ENCODE assay signal across 3 cellular contexts in the genomic region with DNA sequence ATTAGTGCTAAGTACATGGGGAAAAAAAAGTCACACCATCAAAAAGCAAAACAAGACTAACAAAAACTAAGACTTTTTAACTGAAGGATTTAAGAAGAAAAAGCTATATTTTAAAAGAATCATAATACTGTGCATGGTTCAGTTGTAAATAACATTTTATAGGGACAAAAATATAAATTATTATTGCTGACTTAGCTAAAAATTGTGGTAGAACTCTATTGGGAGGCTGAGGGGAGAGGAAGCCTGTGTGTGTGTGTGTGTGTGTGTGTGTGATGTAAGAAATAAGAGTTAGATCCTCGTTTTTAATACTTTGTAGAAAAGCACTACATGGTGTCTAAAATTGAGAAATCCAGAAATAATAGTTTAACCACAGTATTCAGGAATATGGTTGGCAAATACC.
TF ChIP-seq lines count a peak whose summit lies in the region.

No MANE protein-coding gene starts in this region.

TF ChIP-seq in A549, 52 proteins besides CTCF, POLR2A, EP300 and RAD21:
- TF ChIP-seq ZC3H11A (IDR thresholded peaks at IDR 0.05) (no peak), MAFK (IDR thresholded peaks at IDR 0.05; ENCODE audit: partially characterized antibody) (peak; percentile 79)

TF ChIP-seq in IMR-90, 13 proteins besides CTCF, POLR2A, EP300 and RAD21:
- TF ChIP-seq NFE2L2 (IDR thresholded peaks at IDR 0.05; ENCODE audit: low read depth, low read length) (no peak), MAFK (IDR thresholded peaks at IDR 0.05; ENCODE audit: low read depth, low read length) (peak; percentile 95)
- TF ChIP-seq, protein P1, sequence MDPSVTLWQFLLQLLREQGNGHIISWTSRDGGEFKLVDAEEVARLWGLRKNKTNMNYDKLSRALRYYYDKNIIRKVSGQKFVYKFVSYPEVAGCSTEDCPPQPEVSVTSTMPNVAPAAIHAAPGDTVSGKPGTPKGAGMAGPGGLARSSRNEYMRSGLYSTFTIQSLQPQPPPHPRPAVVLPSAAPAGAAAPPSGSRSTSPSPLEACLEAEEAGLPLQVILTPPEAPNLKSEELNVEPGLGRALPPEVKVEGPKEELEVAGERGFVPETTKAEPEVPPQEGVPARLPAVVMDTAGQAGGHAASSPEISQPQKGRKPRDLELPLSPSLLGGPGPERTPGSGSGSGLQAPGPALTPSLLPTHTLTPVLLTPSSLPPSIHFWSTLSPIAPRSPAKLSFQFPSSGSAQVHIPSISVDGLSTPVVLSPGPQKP (IDR thresholded peaks at IDR 0.05; ENCODE audit: borderline replicate concordance, low read depth, low read length): no peak
TF ChIP-seq in IMR-90: peak in this region for 1.

TF ChIP-seq in K562, 482 proteins besides CTCF, POLR2A, EP300 and RAD21:
- TF ChIP-seq MAFK (IDR thresholded peaks at IDR 0.05; ENCODE audit: low read length) (peak; percentile 79), MAFG (tag; conservative IDR thresholded peaks at IDR 0.05) (peak; percentile 70), RFX7 (CRISPR knock-in tag; IDR thresholded peaks at IDR 0.05) (no peak), MAFF (IDR thresholded peaks at IDR 0.05; ENCODE audit: low read length) (peak; percentile 76), ZNF316 (IDR thresholded peaks at IDR 0.05) (peak; percentile 81), COPS2 (conservative IDR thresholded peaks at IDR 0.05) (no peak), MCM7 (IDR thresholded peaks at IDR 0.05) (no peak), C11orf30 (IDR thresholded peaks at IDR 0.05; ENCODE audit: low read depth) (peak; percentile 75)
- TF ChIP-seq, protein P2, sequence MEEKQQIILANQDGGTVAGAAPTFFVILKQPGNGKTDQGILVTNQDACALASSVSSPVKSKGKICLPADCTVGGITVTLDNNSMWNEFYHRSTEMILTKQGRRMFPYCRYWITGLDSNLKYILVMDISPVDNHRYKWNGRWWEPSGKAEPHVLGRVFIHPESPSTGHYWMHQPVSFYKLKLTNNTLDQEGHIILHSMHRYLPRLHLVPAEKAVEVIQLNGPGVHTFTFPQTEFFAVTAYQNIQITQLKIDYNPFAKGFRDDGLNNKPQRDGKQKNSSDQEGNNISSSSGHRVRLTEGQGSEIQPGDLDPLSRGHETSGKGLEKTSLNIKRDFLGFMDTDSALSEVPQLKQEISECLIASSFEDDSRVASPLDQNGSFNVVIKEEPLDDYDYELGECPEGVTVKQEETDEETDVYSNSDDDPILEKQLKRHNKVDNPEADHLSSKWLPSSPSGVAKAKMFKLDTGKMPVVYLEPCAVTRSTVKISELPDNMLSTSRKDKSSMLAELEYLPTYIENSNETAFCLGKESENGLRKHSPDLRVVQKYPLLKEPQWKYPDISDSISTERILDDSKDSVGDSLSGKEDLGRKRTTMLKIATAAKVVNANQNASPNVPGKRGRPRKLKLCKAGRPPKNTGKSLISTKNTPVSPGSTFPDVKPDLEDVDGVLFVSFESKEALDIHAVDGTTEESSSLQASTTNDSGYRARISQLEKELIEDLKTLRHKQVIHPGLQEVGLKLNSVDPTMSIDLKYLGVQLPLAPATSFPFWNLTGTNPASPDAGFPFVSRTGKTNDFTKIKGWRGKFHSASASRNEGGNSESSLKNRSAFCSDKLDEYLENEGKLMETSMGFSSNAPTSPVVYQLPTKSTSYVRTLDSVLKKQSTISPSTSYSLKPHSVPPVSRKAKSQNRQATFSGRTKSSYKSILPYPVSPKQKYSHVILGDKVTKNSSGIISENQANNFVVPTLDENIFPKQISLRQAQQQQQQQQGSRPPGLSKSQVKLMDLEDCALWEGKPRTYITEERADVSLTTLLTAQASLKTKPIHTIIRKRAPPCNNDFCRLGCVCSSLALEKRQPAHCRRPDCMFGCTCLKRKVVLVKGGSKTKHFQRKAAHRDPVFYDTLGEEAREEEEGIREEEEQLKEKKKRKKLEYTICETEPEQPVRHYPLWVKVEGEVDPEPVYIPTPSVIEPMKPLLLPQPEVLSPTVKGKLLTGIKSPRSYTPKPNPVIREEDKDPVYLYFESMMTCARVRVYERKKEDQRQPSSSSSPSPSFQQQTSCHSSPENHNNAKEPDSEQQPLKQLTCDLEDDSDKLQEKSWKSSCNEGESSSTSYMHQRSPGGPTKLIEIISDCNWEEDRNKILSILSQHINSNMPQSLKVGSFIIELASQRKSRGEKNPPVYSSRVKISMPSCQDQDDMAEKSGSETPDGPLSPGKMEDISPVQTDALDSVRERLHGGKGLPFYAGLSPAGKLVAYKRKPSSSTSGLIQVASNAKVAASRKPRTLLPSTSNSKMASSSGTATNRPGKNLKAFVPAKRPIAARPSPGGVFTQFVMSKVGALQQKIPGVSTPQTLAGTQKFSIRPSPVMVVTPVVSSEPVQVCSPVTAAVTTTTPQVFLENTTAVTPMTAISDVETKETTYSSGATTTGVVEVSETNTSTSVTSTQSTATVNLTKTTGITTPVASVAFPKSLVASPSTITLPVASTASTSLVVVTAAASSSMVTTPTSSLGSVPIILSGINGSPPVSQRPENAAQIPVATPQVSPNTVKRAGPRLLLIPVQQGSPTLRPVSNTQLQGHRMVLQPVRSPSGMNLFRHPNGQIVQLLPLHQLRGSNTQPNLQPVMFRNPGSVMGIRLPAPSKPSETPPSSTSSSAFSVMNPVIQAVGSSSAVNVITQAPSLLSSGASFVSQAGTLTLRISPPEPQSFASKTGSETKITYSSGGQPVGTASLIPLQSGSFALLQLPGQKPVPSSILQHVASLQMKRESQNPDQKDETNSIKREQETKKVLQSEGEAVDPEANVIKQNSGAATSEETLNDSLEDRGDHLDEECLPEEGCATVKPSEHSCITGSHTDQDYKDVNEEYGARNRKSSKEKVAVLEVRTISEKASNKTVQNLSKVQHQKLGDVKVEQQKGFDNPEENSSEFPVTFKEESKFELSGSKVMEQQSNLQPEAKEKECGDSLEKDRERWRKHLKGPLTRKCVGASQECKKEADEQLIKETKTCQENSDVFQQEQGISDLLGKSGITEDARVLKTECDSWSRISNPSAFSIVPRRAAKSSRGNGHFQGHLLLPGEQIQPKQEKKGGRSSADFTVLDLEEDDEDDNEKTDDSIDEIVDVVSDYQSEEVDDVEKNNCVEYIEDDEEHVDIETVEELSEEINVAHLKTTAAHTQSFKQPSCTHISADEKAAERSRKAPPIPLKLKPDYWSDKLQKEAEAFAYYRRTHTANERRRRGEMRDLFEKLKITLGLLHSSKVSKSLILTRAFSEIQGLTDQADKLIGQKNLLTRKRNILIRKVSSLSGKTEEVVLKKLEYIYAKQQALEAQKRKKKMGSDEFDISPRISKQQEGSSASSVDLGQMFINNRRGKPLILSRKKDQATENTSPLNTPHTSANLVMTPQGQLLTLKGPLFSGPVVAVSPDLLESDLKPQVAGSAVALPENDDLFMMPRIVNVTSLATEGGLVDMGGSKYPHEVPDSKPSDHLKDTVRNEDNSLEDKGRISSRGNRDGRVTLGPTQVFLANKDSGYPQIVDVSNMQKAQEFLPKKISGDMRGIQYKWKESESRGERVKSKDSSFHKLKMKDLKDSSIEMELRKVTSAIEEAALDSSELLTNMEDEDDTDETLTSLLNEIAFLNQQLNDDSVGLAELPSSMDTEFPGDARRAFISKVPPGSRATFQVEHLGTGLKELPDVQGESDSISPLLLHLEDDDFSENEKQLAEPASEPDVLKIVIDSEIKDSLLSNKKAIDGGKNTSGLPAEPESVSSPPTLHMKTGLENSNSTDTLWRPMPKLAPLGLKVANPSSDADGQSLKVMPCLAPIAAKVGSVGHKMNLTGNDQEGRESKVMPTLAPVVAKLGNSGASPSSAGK (IDR thresholded peaks at IDR 0.05): no peak
